1 cellular context compared by ENCODE assay signal in the genomic region with DNA sequence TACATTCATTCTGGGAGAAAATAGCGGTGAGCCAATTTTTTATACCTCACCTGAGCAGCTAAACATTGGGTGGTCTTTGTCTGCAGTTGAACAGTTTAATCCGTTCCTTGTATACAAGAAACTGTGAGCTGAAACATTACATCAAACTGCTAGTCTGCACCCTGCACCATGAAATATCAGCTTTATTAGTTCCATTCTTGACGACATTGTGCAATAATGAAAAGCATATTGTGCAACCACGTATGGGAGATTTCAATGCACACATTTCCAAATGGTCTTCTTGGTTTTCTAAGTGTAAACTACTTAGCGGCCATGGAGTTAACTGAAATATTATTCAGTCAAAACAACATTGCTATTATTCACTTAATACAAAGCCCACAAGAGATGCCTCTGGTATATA.
TF ChIP-seq lines count a peak whose summit lies in the region.

No MANE protein-coding gene starts in this region.

TF ChIP-seq in HepG2, 621 proteins besides CTCF, POLR2A, EP300 and RAD21 (continued from another document):
- TF ChIP-seq, protein P1, sequence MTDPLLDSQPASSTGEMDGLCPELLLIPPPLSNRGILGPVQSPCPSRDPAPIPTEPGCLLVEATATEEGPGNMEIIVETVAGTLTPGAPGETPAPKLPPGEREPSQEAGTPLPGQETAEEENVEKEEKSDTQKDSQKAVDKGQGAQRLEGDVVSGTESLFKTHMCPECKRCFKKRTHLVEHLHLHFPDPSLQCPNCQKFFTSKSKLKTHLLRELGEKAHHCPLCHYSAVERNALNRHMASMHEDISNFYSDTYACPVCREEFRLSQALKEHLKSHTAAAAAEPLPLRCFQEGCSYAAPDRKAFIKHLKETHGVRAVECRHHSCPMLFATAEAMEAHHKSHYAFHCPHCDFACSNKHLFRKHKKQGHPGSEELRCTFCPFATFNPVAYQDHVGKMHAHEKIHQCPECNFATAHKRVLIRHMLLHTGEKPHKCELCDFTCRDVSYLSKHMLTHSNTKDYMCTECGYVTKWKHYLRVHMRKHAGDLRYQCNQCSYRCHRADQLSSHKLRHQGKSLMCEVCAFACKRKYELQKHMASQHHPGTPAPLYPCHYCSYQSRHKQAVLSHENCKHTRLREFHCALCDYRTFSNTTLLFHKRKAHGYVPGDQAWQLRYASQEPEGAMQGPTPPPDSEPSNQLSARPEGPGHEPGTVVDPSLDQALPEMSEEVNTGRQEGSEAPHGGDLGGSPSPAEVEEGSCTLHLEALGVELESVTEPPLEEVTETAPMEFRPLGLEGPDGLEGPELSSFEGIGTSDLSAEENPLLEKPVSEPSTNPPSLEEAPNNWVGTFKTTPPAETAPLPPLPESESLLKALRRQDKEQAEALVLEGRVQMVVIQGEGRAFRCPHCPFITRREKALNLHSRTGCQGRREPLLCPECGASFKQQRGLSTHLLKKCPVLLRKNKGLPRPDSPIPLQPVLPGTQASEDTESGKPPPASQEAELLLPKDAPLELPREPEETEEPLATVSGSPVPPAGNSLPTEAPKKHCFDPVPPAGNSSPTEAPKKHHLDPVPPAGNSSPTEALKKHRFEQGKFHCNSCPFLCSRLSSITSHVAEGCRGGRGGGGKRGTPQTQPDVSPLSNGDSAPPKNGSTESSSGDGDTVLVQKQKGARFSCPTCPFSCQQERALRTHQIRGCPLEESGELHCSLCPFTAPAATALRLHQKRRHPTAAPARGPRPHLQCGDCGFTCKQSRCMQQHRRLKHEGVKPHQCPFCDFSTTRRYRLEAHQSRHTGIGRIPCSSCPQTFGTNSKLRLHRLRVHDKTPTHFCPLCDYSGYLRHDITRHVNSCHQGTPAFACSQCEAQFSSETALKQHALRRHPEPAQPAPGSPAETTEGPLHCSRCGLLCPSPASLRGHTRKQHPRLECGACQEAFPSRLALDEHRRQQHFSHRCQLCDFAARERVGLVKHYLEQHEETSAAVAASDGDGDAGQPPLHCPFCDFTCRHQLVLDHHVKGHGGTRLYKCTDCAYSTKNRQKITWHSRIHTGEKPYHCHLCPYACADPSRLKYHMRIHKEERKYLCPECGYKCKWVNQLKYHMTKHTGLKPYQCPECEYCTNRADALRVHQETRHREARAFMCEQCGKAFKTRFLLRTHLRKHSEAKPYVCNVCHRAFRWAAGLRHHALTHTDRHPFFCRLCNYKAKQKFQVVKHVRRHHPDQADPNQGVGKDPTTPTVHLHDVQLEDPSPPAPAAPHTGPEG (CRISPR knock-in tag; IDR thresholded peaks at IDR 0.05) = no peak
TF ChIP-seq in HepG2: peak in this region for 6.
